In genomic region chr1:51750218-51750617, GRCh38 we compare ENCODE assay signal across 22 cellular contexts.
DNase-seq lines count a peak whose midpoint lies in the region; ATAC-seq, FAIRE-seq and TF ChIP-seq lines count a peak whose summit lies in the region.
"Had no signal": no experiment of that assay in that cellular context is flagged by ENCODE, and none has a peak within 500 bp of the region (broad histone marks: within the 10 kb centered on the region; RNA-seq: fewer than 3 reads in every experiment).

No MANE protein-coding gene starts in this region.

- no peak overlapping the region for H3K4me3 Mint-ChIP-seq in MCF 10A (ENCODE audit: unreplicated experiment)

- no peaks in the 10 kb centered on the region for H3K9me2 ChIP-seq in SK-N-SH

- in situ Hi-C loops in gastrocnemius medialis (cut with MboI; ENCODE audit: low sequenced_read_pairs in 4 of 4), result loop anchor here in 2 of 4 donors (25.0 kb wide), 1 partner anchor 113 kb away; no protein-coding TSS in a partner anchor

- H3K36me3 ChIP-seq in breast epithelium (no peaks in the 10 kb centered on the region), SK-N-SH (replicated peaks in 1 of 2; ENCODE audit: control insufficient read depth in 1 of 2, insufficient read depth in 2 of 2, low read length in 1 of 2) (peaks cover 16 to 78% of the 10 kb centered on the region in 2 experiments), endothelial cell of umbilical vein (ENCODE audit: control insufficient read depth in 2 of 2, extremely low read depth in 1 of 2, insufficient read depth in 2 of 2, low read length in 2 of 2) (peaks cover 3 to 9% of the 10 kb centered on the region in 2 experiments), gastrocnemius medialis (peaks cover 0 to 35% of the 10 kb centered on the region in 2 donors)
- H3K36me3 ChIP-seq: WERI-Rb-1 had no signal

- dilution Hi-C loops in endothelial cell of umbilical vein (cut with MboI; ENCODE audit: extremely low pct_ligation_motif_present, low sequenced_read_pairs), result no loop called here

- H3K4me2 ChIP-seq in SK-N-SH (peak overlapping the region; percentile 30; the same call in 1 of the 2 replicates), endothelial cell of umbilical vein (ENCODE audit: insufficient read depth, low read length) (peak overlapping the region; percentile 54)

- no peak overlapping the region for H3K9ac ChIP-seq in SK-N-SH
- H3K9ac ChIP-seq in endothelial cell of umbilical vein (replicated peaks; ENCODE audit: extremely low read depth, insufficient read depth, low read length), result peak overlapping the region; percentile 56
- H3K9ac ChIP-seq: BLaER1 treated with 17β-estradiol and CSF1 and Interleukin-3, amounts not matched to agents 10 nM and 100 nM had no signal

- POLR2A ChIA-PET in MCF 10A (lab: Yijun Ruan, JAX) (interaction anchor here (0.8 to 1.9 kb wide), 5 partner anchors 8 to 60 kb away, joined by 3 to 8 read pairs (median 4); no protein-coding TSS in a partner anchor), SK-N-SH (lab: Yijun Ruan, JAX) (no interaction called here), endothelial cell of umbilical vein (lab: Charles Lee) (no interaction called here)

- intact Hi-C loops in MCF 10A (cut with micrococcal nuclease) (no loop called here), breast epithelium (cut with DNase I; ENCODE audit: low total_unique reads) (no loop called here), endothelial cell of umbilical vein (cut with micrococcal nuclease) (no loop called here), gastrocnemius medialis (cut with DNase I; ENCODE audit: low total_unique reads) (no loop called here)

- H3K27me3 ChIP-seq in breast epithelium, result no peaks in the 10 kb centered on the region
- no peaks in the 10 kb centered on the region for H3K27me3 ChIP-seq in SK-N-SH (ENCODE audit: insufficient read depth)
- no peaks in the 10 kb centered on the region for H3K27me3 ChIP-seq in endothelial cell of umbilical vein (ENCODE audit: control insufficient read depth in 2 of 2, insufficient read depth in 2 of 2, low read length in 2 of 2)
- no peaks in the 10 kb centered on the region for H3K27me3 ChIP-seq in gastrocnemius medialis
- H3K27me3 ChIP-seq: BLaER1 treated with 17β-estradiol and CSF1 and Interleukin-3, amounts not matched to agents 10 nM and 100 nM; foreskin keratinocyte had no signal

- no peak for TF ChIP-seq POLR2A in breast epithelium (IDR thresholded peaks at IDR 0.05)
- TF ChIP-seq POLR2A in endothelial cell of umbilical vein (IDR thresholded peaks at IDR 0.05; ENCODE audit: low read depth, low read length), result no peak
- TF ChIP-seq POLR2A in gastrocnemius medialis (IDR thresholded peaks at IDR 0.05), result no peak

- H3K9me3 ChIP-seq in breast epithelium (no peaks in the 10 kb centered on the region), SK-N-SH (no peaks in the 10 kb centered on the region), endothelial cell of umbilical vein (replicated peaks; ENCODE audit: control insufficient read depth, insufficient read depth, low read length) (no peaks in the 10 kb centered on the region), gastrocnemius medialis (no peaks in the 10 kb centered on the region)

- no peak for TF ChIP-seq RAD21 in SK-N-SH (IDR thresholded peaks at IDR 0.05; ENCODE audit: low read length)

- TF ChIP-seq CTCF in MCF 10A (IDR thresholded peaks at IDR 0.05; ENCODE audit: unreplicated experiment) (no peak), breast epithelium (IDR thresholded peaks at IDR 0.05) (no peak), SK-N-SH (IDR thresholded peaks at IDR 0.05) (no peak), endothelial cell of umbilical vein (IDR thresholded peaks at IDR 0.05; ENCODE audit: extremely low read depth in 1 of 2, insufficient read depth in 1 of 2, low read depth in 1 of 2, low read length in 2 of 2) (no peak), gastrocnemius medialis (IDR thresholded peaks at IDR 0.05 in 4 of 5, conservative IDR thresholded peaks at IDR 0.05 in 1 of 5) (no peak)

- peaks cover 21% of the 10 kb centered on the region for H3K79me2 ChIP-seq in SK-N-SH (ENCODE audit: insufficient read depth)
- H3K79me2 ChIP-seq in endothelial cell of umbilical vein (ENCODE audit: control insufficient read depth, insufficient read depth, low read length), result no peaks in the 10 kb centered on the region

- ATAC-seq in HG03571 (IDR thresholded peaks at IDR 0.05; ENCODE audit: unreplicated experiment) (no peak), gastrocnemius medialis (no peak)
- ATAC-seq: foreskin keratinocyte, left colon, Right ventricle myocardium inferior had no signal

- H3K9me1 ChIP-seq in endothelial cell of umbilical vein (replicated peaks; ENCODE audit: control insufficient read depth, extremely low read depth, insufficient read depth, low read length), result no peaks in the 10 kb centered on the region

- no peak overlapping the region for H2AFZ ChIP-seq in SK-N-SH (ENCODE audit: low read depth)
- H2AFZ ChIP-seq in endothelial cell of umbilical vein (ENCODE audit: low read depth, low read length), result no peak overlapping the region

- CTCF ChIA-PET in MCF 10A (lab: Yijun Ruan, JAX) (interaction anchor here (1.4 to 1.6 kb wide), 2 partner anchors 13 to 19 kb away, joined by 5 to 6 read pairs; no protein-coding TSS in a partner anchor), SK-N-SH (lab: Yijun Ruan, JAX) (interaction anchor here (1.1 to 2.8 kb wide), 2 partner anchors 13 to 19 kb away, joined by 3 to 12 read pairs; no protein-coding TSS in a partner anchor), endothelial cell of umbilical vein (lab: Charles Lee) (interaction anchor here (0.9 to 2.6 kb wide), 17 partner anchors 10 to 192 kb away, joined by 3 to 14 read pairs (median 4); no protein-coding TSS in a partner anchor)

- peaks cover 15% of the 10 kb centered on the region for H3F3A ChIP-seq in SK-N-SH (replicated peaks; ENCODE audit: insufficient read depth)

- no peak overlapping the region for H3K4me3 ChIP-seq in breast epithelium
- no peak overlapping the region for H3K4me3 ChIP-seq in SK-N-SH (ENCODE audit: low read depth in 2 of 2, low read length in 1 of 2)
- H3K4me3 ChIP-seq in endothelial cell of umbilical vein (replicated peaks in 1 of 3; ENCODE audit: insufficient read depth in 1 of 3, low read depth in 1 of 3, low read length in 3 of 3), result no peak overlapping the region
- H3K4me3 ChIP-seq in gastrocnemius medialis, result no peak overlapping the region
- H3K4me3 ChIP-seq: BLaER1 treated with 17β-estradiol and CSF1 and Interleukin-3, amounts not matched to agents 10 nM and 100 nM had no signal

- DNase-seq in MCF 10A (ENCODE audit: unreplicated experiment) (peak; percentile 35), breast epithelium (ENCODE audit: low spot score in 2 of 2) (no peak), SK-N-SH (no peak), endothelial cell of umbilical vein (ENCODE audit: low read depth, low spot score) (peak; percentile 87), pulmonary artery endothelial cell (ENCODE audit: low read depth, low spot score) (peak; percentile 67), gastrocnemius medialis (no peak)
- no peak for DNase-seq in activated CD8-positive, alpha-beta memory T cell treated with anti-CD3 and anti-CD28 coated beads for 24 hours
- DNase-seq: activated CD4-positive, alpha-beta T cell treated with anti-CD3 and anti-CD28 coated beads, Interleukin-2, amount 50 U/mL, for 48 hours; activated naive CD4-positive, alpha-beta T cell treated with Interleukin-2 at 50 U/mL for 16 hours; activated T-cell treated with anti-CD3 and anti-CD28 coated beads, Interleukin-2, amount 50 U/mL, for 1 hour; foreskin keratinocyte; left colon; NCI-H524; stimulated activated CD4-positive, alpha-beta T cell treated with anti-CD3 and anti-CD28 coated beads, Interleukin-12 subunit alpha, Interleukin-12 subunit beta, amount 100 ng/mL, for 4 hours; stimulated activated CD8-positive, alpha-beta memory T cell treated with anti-CD3 and anti-CD28 coated beads, Interleukin-4, amount 100 ng/mL, for 48 hours; WERI-Rb-1 had no signal

- H4K20me1 ChIP-seq in SK-N-SH (ENCODE audit: insufficient read depth), result no peaks in the 10 kb centered on the region
- H4K20me1 ChIP-seq in endothelial cell of umbilical vein (replicated peaks; ENCODE audit: control insufficient read depth, extremely low read depth, insufficient read depth, low read length), result no peaks in the 10 kb centered on the region

- peak; percentile 69 for FAIRE-seq in endothelial cell of umbilical vein (lab: Jason Lieb, UNC)
- FAIRE-seq: endometrium, urothelium cell line had no signal

- BruUV-seq in MCF 10A (replicated peaks; lab: Mats Ljungman, UMichigan) (no TSS peak), endothelial cell of umbilical vein (replicated peaks; lab: Mats Ljungman, UMichigan) (no TSS peak)

- H3K27ac ChIP-seq in breast epithelium (no peak overlapping the region), SK-N-SH (ENCODE audit: low read depth in 2 of 2, low read length in 1 of 2) (peak overlapping the region in 1 of 2 experiments; percentile 19; a peak in 1 of 4 replicates), endothelial cell of umbilical vein (ENCODE audit: insufficient read depth, low read depth, low read length) (peak overlapping the region; percentile 62), gastrocnemius medialis (peak overlapping the region in 1 of 4 donors; percentile 15)
- H3K27ac ChIP-seq: 22Rv1; BLaER1 treated with 17β-estradiol and CSF1 and Interleukin-3, amounts not matched to agents 10 nM and 100 nM; foreskin keratinocyte; WERI-Rb-1 had no signal

- H3K27me3 Mint-ChIP-seq in MCF 10A (ENCODE audit: insufficient read depth, unreplicated experiment), result no peaks in the 10 kb centered on the region

- H3K36me3 Mint-ChIP-seq in MCF 10A (ENCODE audit: insufficient read depth, unreplicated experiment), result peaks cover 30% of the 10 kb centered on the region

- H3K4me1 ChIP-seq in breast epithelium (no peaks in the 10 kb centered on the region), SK-N-SH (ENCODE audit: control insufficient read depth in 1 of 2, insufficient read depth in 2 of 2, low read depth in 1 of 2, low read length in 1 of 2) (peaks cover 0 to 9% of the 10 kb centered on the region in 2 experiments; a peak in 2 of 4 replicates), endothelial cell of umbilical vein (ENCODE audit: control insufficient read depth, extremely low read depth, insufficient read depth, low read length) (peaks cover 20% of the 10 kb centered on the region), gastrocnemius medialis (peaks cover 0 to under 1% of the 10 kb centered on the region in 2 donors)
- H3K4me1 ChIP-seq: foreskin keratinocyte had no signal

- H3K9me3 Mint-ChIP-seq in MCF 10A (ENCODE audit: unreplicated experiment), result no peaks in the 10 kb centered on the region

- WGBS in SK-N-SH (ENCODE audit: low lambda C conversion rate), result 93% methylated on average over 3 of the region's 3 CpGs

- H3K4me1 Mint-ChIP-seq in MCF 10A (ENCODE audit: insufficient read depth, unreplicated experiment), result peaks cover 1% of the 10 kb centered on the region

- no peak overlapping the region for H3K27ac Mint-ChIP-seq in MCF 10A (ENCODE audit: low read depth, unreplicated experiment)

- no peak for TF ChIP-seq EP300 in SK-N-SH (IDR thresholded peaks at IDR 0.05; ENCODE audit: borderline replicate concordance in 1 of 2, low read depth in 1 of 2, low read length in 1 of 2)

TF ChIP-seq in SK-N-SH, 30 proteins besides CTCF, POLR2A, EP300 and RAD21 (continues in another document):
- TF ChIP-seq MEF2A (IDR thresholded peaks at IDR 0.05; ENCODE audit: borderline replicate concordance, low read depth) (no peak), GABPA (IDR thresholded peaks at IDR 0.05; ENCODE audit: low read depth) (no peak)

TF ChIP-seq in endothelial cell of umbilical vein, 7 proteins besides CTCF, POLR2A, EP300 and RAD21 (continues in another document):
- TF ChIP-seq FOS (IDR thresholded peaks at IDR 0.05; ENCODE audit: borderline replicate concordance, insufficient read depth, low read length), result peak; percentile 89

Comparison
In these comparisons a context has a peak if more than half of its experiments do, and no peak if none do; other contexts are left out.
1. DNase-seq: peak in MCF 10A (single experiment), endothelial cell of umbilical vein (single experiment) and pulmonary artery endothelial cell (single experiment); none in breast epithelium (0 of 2), SK-N-SH (single experiment), gastrocnemius medialis (0 of 2) and activated CD8-positive, alpha-beta memory T cell treated with anti-CD3 and anti-CD28 coated beads for 24 hours (single experiment).